29 cellular contexts compared by ENCODE assay signal in genomic region chr3:43817825-43818224, GRCh38.
DNase-seq lines count a peak whose midpoint lies in the region; ATAC-seq and TF ChIP-seq lines count a peak whose summit lies in the region.
"Had no signal": no experiment of that assay in that cellular context is flagged by ENCODE, and none has a peak within 500 bp of the region (broad histone marks: within the 10 kb centered on the region; RNA-seq: fewer than 3 reads in every experiment).

No MANE protein-coding gene starts in this region.

- H3K9ac ChIP-seq in GM23248: no peak overlapping the region

- H3K4me3 ChIP-seq in epithelial cell of proximal tubule (ENCODE audit: low read depth, low read length) (no peak overlapping the region), GM23248 (no peak overlapping the region), ovary (no peak overlapping the region)
- H3K4me3 ChIP-seq: adrenal gland, heart left ventricle, lung, mucosa of descending colon, upper lobe of right lung had no signal

- ATAC-seq in activated naive CD4-positive, alpha-beta T cell treated with anti-CD3 and anti-CD28 coated beads, Interleukin-2, amount 50 U/mL, for 72 hours: peak; percentile 73 to 79
- peak; percentile 83 for ATAC-seq in stimulated activated memory B cell treated with anti-CD40 and anti-IgM and Interleukin-4, amounts not matched to agents 10 μg/mL and 1 μg/mL and 100 μg/mL, for 72 hours
- no peak for ATAC-seq in HG02970 (IDR thresholded peaks at IDR 0.05; ENCODE audit: low FRiP score, unreplicated experiment)
- ATAC-seq: heart left ventricle, mucosa of descending colon, Panc1, upper lobe of right lung had no signal

- H3K27ac Mint-ChIP-seq in activated naive CD4-positive, alpha-beta T cell treated with anti-CD3 and anti-CD28 coated beads, Interleukin-2, amount 50 U/mL, for 72 hours: no peak overlapping the region
- no peak overlapping the region for H3K27ac Mint-ChIP-seq in stimulated activated memory B cell treated with anti-CD40 and anti-IgM and Interleukin-4, amounts not matched to agents 10 μg/mL and 1 μg/mL and 100 μg/mL, for 72 hours
- H3K27ac Mint-ChIP-seq: brain, HFFc6, nephron had no signal

- no peak for TF ChIP-seq POLR2A in ovary (IDR thresholded peaks at IDR 0.05)

- H3K9me3 ChIP-seq in GM23248 (ENCODE audit: low read depth) (no peaks in the 10 kb centered on the region), ovary (no peaks in the 10 kb centered on the region)
- H3K9me3 ChIP-seq: adrenal gland, Caco-2, heart left ventricle, mucosa of descending colon, upper lobe of right lung had no signal

- 50% methylated on average over 2 of the region's 2 CpGs for WGBS in GM23248 (ENCODE audit: low coverage in 1 of 2, low lambda C conversion rate in 2 of 2, missing lambda C conversion rate in 2 of 2), 2 experiments
- WGBS in ovary, 3 donors: 77 to 90% (median 80%) methylated on average over 2 of the region's 2 CpGs

- no peaks in the 10 kb centered on the region for H3K36me3 ChIP-seq in GM23248 (ENCODE audit: low read depth)
- no peaks in the 10 kb centered on the region for H3K36me3 ChIP-seq in ovary
- H3K36me3 ChIP-seq: adrenal gland, heart left ventricle, upper lobe of right lung had no signal

- no peak for DNase-seq in activated naive CD4-positive, alpha-beta T cell treated with anti-CD3 and anti-CD28 coated beads, Interleukin-2, amount 50 U/mL, for 72 hours (ENCODE audit: low spot score in 2 of 2)
- no peak for DNase-seq in activated naive CD4-positive, alpha-beta T cell treated with anti-CD3 and anti-CD28 coated beads, Interleukin-2, amount 50 U/mL, for 16 hours
- DNase-seq in HT1080 (ENCODE audit: low read depth) (peak; percentile 42), epithelial cell of proximal tubule (ENCODE audit: low read depth) (peak; percentile 76), GM23248 (no peak), ovary (no peak)
- DNase-seq: activated CD4-positive, alpha-beta T cell treated with anti-CD3 and anti-CD28 coated beads, Interleukin-2, amount 50 U/mL, for 4 hours; activated effector memory CD4-positive, alpha-beta T cell treated with anti-CD3 and anti-CD28 coated beads, Interleukin-2, amount 50 U/mL, for 16 hours; adrenal gland; Caco-2; DMS79 treated with DMSO at 0.1 percent for 48 hours; GOT3; heart left ventricle; HFFc6; mucosa of descending colon; NCI-H1105 treated with DMSO at 0.1 percent for 48 hours; NCI-H2029; NCI-H526 treated with DMSO at 0.1 percent for 48 hours; SIG-M5; stimulated activated CD8-positive, alpha-beta memory T cell treated with anti-CD3 and anti-CD28 coated beads, Interleukin-4, amount 100 ng/mL, for 48 hours; substantia nigra; upper lobe of right lung had no signal

- H4K20me1 ChIP-seq in GM23248 (ENCODE audit: insufficient read depth): no peaks in the 10 kb centered on the region

- H3K4me3 Mint-ChIP-seq in stimulated activated memory B cell treated with anti-CD40 and anti-IgM and Interleukin-4, amounts not matched to agents 10 μg/mL and 1 μg/mL and 100 μg/mL, for 72 hours: no peak overlapping the region
- H3K4me3 Mint-ChIP-seq: brain, HFFc6, nephron had no signal

- no peak overlapping the region for H3K4me2 ChIP-seq in GM23248 (ENCODE audit: unreplicated experiment)

- TF ChIP-seq CTCF in epithelial cell of proximal tubule (conservative IDR thresholded peaks at IDR 0.05; ENCODE audit: low read depth, low read length) (no peak), ovary (IDR thresholded peaks at IDR 0.05) (no peak)

- H3K27ac ChIP-seq in GM23248 (no peak overlapping the region), ovary (no peak overlapping the region)
- H3K27ac ChIP-seq: adrenal gland, heart left ventricle, upper lobe of right lung, VCaP had no signal

- intact Hi-C loops in ovary (cut with DNase I): no loop called here

- in situ Hi-C loops in GM23248 (cut with MboI): no loop called here

- peaks cover 15% of the 10 kb centered on the region for H3K4me1 Mint-ChIP-seq in stimulated activated memory B cell treated with anti-CD40 and anti-IgM and Interleukin-4, amounts not matched to agents 10 μg/mL and 1 μg/mL and 100 μg/mL, for 72 hours
- H3K4me1 Mint-ChIP-seq: brain, nephron had no signal

- H3K4me1 ChIP-seq in GM23248 (ENCODE audit: insufficient read depth) (no peaks in the 10 kb centered on the region), ovary (ENCODE audit: insufficient read depth) (no peaks in the 10 kb centered on the region)
- H3K4me1 ChIP-seq: adrenal gland, Caco-2, heart left ventricle, upper lobe of right lung had no signal

- H3K27me3 Mint-ChIP-seq in stimulated activated memory B cell treated with anti-CD40 and anti-IgM and Interleukin-4, amounts not matched to agents 10 μg/mL and 1 μg/mL and 100 μg/mL, for 72 hours: peaks cover 11% of the 10 kb centered on the region

- 0 out of 2 replicates have a peak, but pooled peaks cover 4% of the 10 kb centered on the region for H3K27me3 ChIP-seq in GM23248 (replicated peaks; ENCODE audit: insufficient read depth)
- H3K27me3 ChIP-seq in ovary: no peaks in the 10 kb centered on the region
- H3K27me3 ChIP-seq: adrenal gland, heart left ventricle had no signal

- no peaks in the 10 kb centered on the region for H3K36me3 Mint-ChIP-seq in activated naive CD4-positive, alpha-beta T cell treated with anti-CD3 and anti-CD28 coated beads, Interleukin-2, amount 50 U/mL, for 72 hours
- H3K36me3 Mint-ChIP-seq in stimulated activated memory B cell treated with anti-CD40 and anti-IgM and Interleukin-4, amounts not matched to agents 10 μg/mL and 1 μg/mL and 100 μg/mL, for 72 hours: no peaks in the 10 kb centered on the region
- H3K36me3 Mint-ChIP-seq: brain had no signal

- no peaks in the 10 kb centered on the region for H3F3A ChIP-seq in GM23248 (ENCODE audit: insufficient read depth)

- no peak for TF ChIP-seq EP300 in ovary (IDR thresholded peaks at IDR 0.05)

- H3K79me2 ChIP-seq in GM23248 (ENCODE audit: insufficient read depth): no peaks in the 10 kb centered on the region

- no peaks in the 10 kb centered on the region for H3K9me2 ChIP-seq in GM23248 (ENCODE audit: insufficient read depth)

- H3K9me3 Mint-ChIP-seq in activated naive CD4-positive, alpha-beta T cell treated with anti-CD3 and anti-CD28 coated beads, Interleukin-2, amount 50 U/mL, for 72 hours: no peaks in the 10 kb centered on the region
- no peaks in the 10 kb centered on the region for H3K9me3 Mint-ChIP-seq in stimulated activated memory B cell treated with anti-CD40 and anti-IgM and Interleukin-4, amounts not matched to agents 10 μg/mL and 1 μg/mL and 100 μg/mL, for 72 hours
- H3K9me3 Mint-ChIP-seq: brain, HFFc6, nephron had no signal

- no peak overlapping the region for H2AFZ ChIP-seq in GM23248

Comparison
In these comparisons a context has a peak if more than half of its experiments do, and no peak if none do; other contexts are left out.
1. DNase-seq: peak in HT1080 (single experiment) and epithelial cell of proximal tubule (single experiment); none in activated naive CD4-positive, alpha-beta T cell treated with anti-CD3 and anti-CD28 coated beads, Interleukin-2, amount 50 U/mL, for 72 hours (0 of 2), activated naive CD4-positive, alpha-beta T cell treated with anti-CD3 and anti-CD28 coated beads, Interleukin-2, amount 50 U/mL, for 16 hours (single experiment), GM23248 (single experiment) and ovary (0 of 5).